8 cellular contexts compared by ENCODE assay signal in the genomic region with DNA sequence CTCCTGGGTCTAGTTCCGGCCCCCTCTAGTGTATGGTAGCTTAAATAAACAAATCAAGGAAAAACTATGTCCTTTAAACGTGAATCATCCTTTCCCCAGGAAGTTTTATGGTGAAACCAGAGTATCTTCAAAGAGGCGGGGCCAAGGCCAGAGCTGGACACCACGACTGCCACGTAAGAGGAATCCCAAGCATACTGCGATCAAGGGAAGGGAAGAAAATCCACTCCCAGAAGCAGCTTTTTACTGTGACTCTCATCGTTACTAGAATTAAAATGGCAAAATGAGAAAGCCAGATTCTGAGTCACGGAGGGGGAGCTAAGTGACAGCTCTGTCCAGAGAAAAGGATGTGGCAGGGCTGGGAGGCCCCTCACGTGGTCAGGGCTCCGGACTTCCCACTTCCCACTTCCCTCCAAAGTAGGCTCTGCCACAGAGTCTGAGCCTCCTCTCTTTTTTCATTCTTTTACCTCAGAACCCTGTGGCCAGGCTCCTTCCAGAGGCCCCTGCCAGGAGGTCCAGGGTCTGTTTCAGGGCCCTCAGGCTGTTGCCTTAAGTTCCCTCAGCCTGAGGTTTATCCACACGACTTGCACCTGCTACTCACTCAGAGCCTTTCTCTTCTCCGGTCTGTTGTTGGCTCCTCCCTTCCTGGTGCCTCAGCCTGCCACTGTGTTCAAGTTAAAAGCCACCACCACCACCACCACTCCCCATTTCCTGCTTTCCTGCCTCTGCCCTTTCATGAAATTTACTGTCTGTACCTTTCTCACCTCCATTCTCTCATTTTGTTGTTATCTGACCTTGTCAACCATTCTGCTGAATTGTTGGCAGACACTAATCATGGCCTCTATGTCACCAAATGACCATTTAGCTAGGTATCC. TPM values are rescaled to one million over a fixed set of nuclear protein-coding genes. Genes with fewer than 3 reads are reported as not detected.
A peak's percentile ranks its signal among the peaks of the same experiment; 100 is the strongest.
DNase-seq lines count a peak whose midpoint lies in the region; ATAC-seq and TF ChIP-seq lines count a peak whose summit lies in the region.

No MANE protein-coding gene starts in this region.

- H3K27me3 Mint-ChIP-seq in T-helper 2 cell treated with Interferon-gamma antibody and Interleukin-4, amounts not matched to agents 5 μg/mL and 100 μg/mL, for 36 hours (ENCODE audit: low read depth), result no peaks in the 10 kb centered on the region

- no peaks in the 10 kb centered on the region for H3K36me3 ChIP-seq in right lobe of liver
- no peaks in the 10 kb centered on the region for H3K36me3 ChIP-seq in stomach

- H3K4me1 Mint-ChIP-seq in T-helper 2 cell treated with Interferon-gamma antibody and Interleukin-4, amounts not matched to agents 5 μg/mL and 100 μg/mL, for 36 hours (ENCODE audit: low read depth), result peaks cover 51% of the 10 kb centered on the region

- 24% methylated on average over 11 of the region's 12 CpGs for WGBS in right lobe of liver (ENCODE audit: insufficient coverage, low coverage, low lambda C conversion rate, missing lambda C conversion rate)
- WGBS in stomach, 5 donors, result 21 to 42% (median 32%) methylated on average over 12 of the region's 12 CpGs

- peaks cover 0 to 52% (median 20%) of the 10 kb centered on the region in 4 donors for H3K4me1 ChIP-seq in right lobe of liver
- peaks cover 49 to 81% (median 57%) of the 10 kb centered on the region in 4 donors for H3K4me1 ChIP-seq in stomach

- peak overlapping the region; percentile 99 for H3K4me3 Mint-ChIP-seq in T-helper 2 cell treated with Interferon-gamma antibody and Interleukin-4, amounts not matched to agents 5 μg/mL and 100 μg/mL, for 36 hours

- H3K27ac ChIP-seq in caudate nucleus (ENCODE audit: low read depth, low read length) (peak overlapping the region; percentile 55), right lobe of liver (peak overlapping the region; percentile 80 to 87 (median 81)), stomach (peak overlapping the region; percentile 67 to 96 (median 90))

- peak overlapping the region in 2 of 3 donors; percentile 10 to 12 for H3K4me3 ChIP-seq in right lobe of liver
- H3K4me3 ChIP-seq in stomach, result peak overlapping the region; percentile 5 to 87 (median 80)

- TF ChIP-seq POLR2A in right lobe of liver (IDR thresholded peaks at IDR 0.05) (peak; percentile 47), stomach (IDR thresholded peaks at IDR 0.05) (no peak)

- peak overlapping the region; percentile 83 for H3K27ac Mint-ChIP-seq in T-helper 2 cell treated with Interferon-gamma antibody and Interleukin-4, amounts not matched to agents 5 μg/mL and 100 μg/mL, for 36 hours

- no peaks in the 10 kb centered on the region for H3K9me3 Mint-ChIP-seq in T-helper 2 cell treated with Interferon-gamma antibody and Interleukin-4, amounts not matched to agents 5 μg/mL and 100 μg/mL, for 36 hours

- DNase-seq in DMS53 treated with DMSO at 0.1 percent for 48 hours (lab: John Stamatoyannopoulos, UW; ENCODE audit: unreplicated experiment), result peak; percentile 45
- DNase-seq in HS-27A (ENCODE audit: low read depth), result peak; percentile 66
- DNase-seq in T-helper 2 cell treated with Interferon-gamma antibody and Interleukin-4, amounts not matched to agents 5 μg/mL and 100 μg/mL, for 36 hours (ENCODE audit: low spot score), result peak; percentile 50
- peak in 5 of 61 donors; percentile 6 to 21 (median 17) for DNase-seq in caudate nucleus (lab: John Stamatoyannopoulos, UW)
- peak in 2 of 3 donors; percentile 60 to 74 for DNase-seq in right lobe of liver
- DNase-seq in stomach, result peak; percentile 54
- no peak for DNase-seq in NCI-H1105 treated with DMSO at 0.1 percent for 48 hours (lab: John Stamatoyannopoulos, UW)

- TF ChIP-seq EP300 in stomach (IDR thresholded peaks at IDR 0.05), result no peak

- peaks cover 10% of the 10 kb centered on the region for H3K36me3 Mint-ChIP-seq in T-helper 2 cell treated with Interferon-gamma antibody and Interleukin-4, amounts not matched to agents 5 μg/mL and 100 μg/mL, for 36 hours (ENCODE audit: low read depth)

- ATAC-seq in GM21390 (IDR thresholded peaks at IDR 0.05; ENCODE audit: unreplicated experiment), result peak; percentile 50
- peak; percentile 16 to 37 (median 26) for ATAC-seq in right lobe of liver

- TF ChIP-seq CTCF in right lobe of liver (IDR thresholded peaks at IDR 0.05), result no peak
- TF ChIP-seq CTCF in stomach (IDR thresholded peaks at IDR 0.05), result no peak

- H3K27me3 ChIP-seq in right lobe of liver (no peaks in the 10 kb centered on the region), stomach (no peaks in the 10 kb centered on the region)

- no peaks in the 10 kb centered on the region for H3K9me3 ChIP-seq in right lobe of liver
- no peaks in the 10 kb centered on the region for H3K9me3 ChIP-seq in stomach

- intact Hi-C loops in right lobe of liver (cut with DNase I), result no loop called here
- intact Hi-C loops in stomach (cut with DNase I; ENCODE audit: low total_unique reads), result no loop called here

RNA-seq across cellular contexts. Expression of a gene that starts 1.4 kb away (rescaled TPM):
- total RNA-seq in right lobe of liver (100 to 1,000 TPM in 3 of 6 experiments, 10 to 100 TPM in 3; 40.2 to 228 (median 82.8) TPM), stomach (10 to 100 TPM; 11.3 to 30.4 (median 14.0) TPM)
- 100 to 1,000 TPM in 1 of 3 donors, 10 to 100 TPM in 2; 51.0 to 211 (median 65.7) TPM for polyA plus RNA-seq in stomach
